Comparison of ENCODE assay signal across 1 cellular context in the genomic region with DNA sequence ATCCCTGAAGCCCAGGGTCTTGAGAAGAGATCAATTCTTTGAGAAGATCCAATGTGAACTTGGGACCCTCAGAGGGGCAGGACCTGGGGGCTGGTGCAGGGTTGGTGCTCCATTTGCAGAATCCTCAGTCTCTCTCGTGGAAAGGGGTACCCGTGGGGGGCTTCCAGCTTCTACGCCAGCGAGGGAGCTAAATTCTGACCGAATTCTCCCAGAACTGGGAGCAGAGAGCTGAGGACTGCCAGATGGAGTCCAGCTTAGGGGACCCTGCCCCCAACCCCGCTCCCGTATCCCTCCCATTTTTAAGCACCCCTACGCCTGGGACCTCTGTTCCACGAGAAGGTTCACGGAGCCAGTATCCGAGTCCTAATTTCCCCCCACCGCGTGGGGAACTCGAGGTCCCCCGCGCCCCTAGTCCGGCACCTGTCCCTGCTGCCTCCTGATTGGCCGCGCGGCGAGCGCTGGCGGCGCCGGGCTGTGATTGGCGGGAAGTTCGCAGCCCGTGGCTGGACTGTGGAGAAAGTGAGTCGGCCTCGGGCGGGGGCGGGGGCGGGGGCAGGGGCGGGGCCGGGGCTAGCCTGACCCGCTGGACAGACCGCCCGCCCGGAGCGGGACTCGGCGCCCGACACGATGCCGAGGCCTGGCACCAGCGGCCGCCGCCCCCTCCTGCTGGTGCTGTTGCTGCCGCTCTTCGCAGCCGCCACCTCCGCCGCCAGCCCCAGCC.
A peak's percentile ranks its signal among the peaks of the same experiment; 100 is the strongest.
TF ChIP-seq lines count a peak whose summit lies in the region.

No MANE protein-coding gene starts in this region.

TF ChIP-seq in K562, 482 proteins besides CTCF, POLR2A, EP300 and RAD21 (continues in another document):
- TF ChIP-seq CTBP1 (IDR thresholded peaks at IDR 0.05; ENCODE audit: borderline replicate concordance) (no peak), NONO (IDR thresholded peaks at IDR 0.05; ENCODE audit: low read depth in 2 of 2, low read length in 1 of 2) (no peak), RBM25 (IDR thresholded peaks at IDR 0.05; ENCODE audit: low read depth, low read length, severe bottlenecking) (peak; percentile 71), PHB2 (IDR thresholded peaks at IDR 0.05; ENCODE audit: low read depth) (no peak), SIN3A (IDR thresholded peaks at IDR 0.05; ENCODE audit: borderline replicate concordance in 2 of 2, control insufficient read depth in 1 of 2, low read depth in 2 of 2, low read length in 2 of 2) (peak in 1 of 2 experiments; percentile 25; a peak in 1 of 4 replicates), NRF1 (conservative IDR thresholded peaks at IDR 0.05 in 1 of 2, IDR thresholded peaks at IDR 0.05 in 1 of 2) (peak; percentile 25 to 32; a peak in 2 of 4 replicates), CXXC5 (CRISPR knock-in tag; IDR thresholded peaks at IDR 0.05) (peak; percentile 71), SAP30 (IDR thresholded peaks at IDR 0.05; ENCODE audit: borderline replicate concordance, insufficient read depth, low read depth, low read length, poor library complexity, severe bottlenecking) (peak; percentile 13), POLR2G (IDR thresholded peaks at IDR 0.05; ENCODE audit: low read depth, low read length) (peak; percentile 53; the same call in 1 of the 2 replicates), CCNT2 (IDR thresholded peaks at IDR 0.05; ENCODE audit: borderline replicate concordance, extremely low read depth, insufficient read length, low read depth, low read length) (peak; percentile 23), HMG20B (CRISPR knock-in tag; IDR thresholded peaks at IDR 0.05) (no peak), CBX3 (IDR thresholded peaks at IDR 0.05; ENCODE audit: borderline replicate concordance in 1 of 2, low read length in 2 of 2) (peak in 1 of 2 experiments; percentile 37; a peak in 1 of 3 replicates), POLR2B (IDR thresholded peaks at IDR 0.05; ENCODE audit: low read depth, partially characterized antibody) (no peak), ATF1 (CRISPR knock-in tag; IDR thresholded peaks at IDR 0.05) (no peak), ATF1 (tag; IDR thresholded peaks at IDR 0.05) (no peak), FOS (IDR thresholded peaks at IDR 0.05; ENCODE audit: extremely low read depth, insufficient read length) (peak; percentile 36), FOXP1 (CRISPR knock-in tag; IDR thresholded peaks at IDR 0.05) (peak; percentile 86), ATF7 (IDR thresholded peaks at IDR 0.05) (0 out of 2 replicates have a peak, but pooled peaks have one; percentile 25), NCOA1 (IDR thresholded peaks at IDR 0.05; ENCODE audit: low read depth) (no peak), EGR1 (conservative IDR thresholded peaks at IDR 0.05) (peak; percentile 45), MAZ (CRISPR knock-in tag; conservative IDR thresholded peaks at IDR 0.05 in 1 of 2, IDR thresholded peaks at IDR 0.05 in 1 of 2) (peak in 1 of 2 experiments; percentile 54; a peak in 1 of 4 replicates), CREBBP (IDR thresholded peaks at IDR 0.05; ENCODE audit: low read depth, low read length) (no peak), HDAC2 (IDR thresholded peaks at IDR 0.05) (peak; percentile 42; the same call in 1 of the 2 replicates), RBBP5 (IDR thresholded peaks at IDR 0.05; ENCODE audit: borderline replicate concordance, insufficient read depth, low read length, poor library complexity, severe bottlenecking) (no peak), NFYB (IDR thresholded peaks at IDR 0.05; ENCODE audit: extremely low read depth, insufficient read length) (peak; percentile 70), COPS2 (conservative IDR thresholded peaks at IDR 0.05) (no peak), EP400 (IDR thresholded peaks at IDR 0.05) (peak; percentile 52; the same call in 1 of the 2 replicates), KDM5B (IDR thresholded peaks at IDR 0.05; ENCODE audit: insufficient replicate concordance, low read depth, low read length) (peak; percentile 57)
- TF ChIP-seq, protein P1, sequence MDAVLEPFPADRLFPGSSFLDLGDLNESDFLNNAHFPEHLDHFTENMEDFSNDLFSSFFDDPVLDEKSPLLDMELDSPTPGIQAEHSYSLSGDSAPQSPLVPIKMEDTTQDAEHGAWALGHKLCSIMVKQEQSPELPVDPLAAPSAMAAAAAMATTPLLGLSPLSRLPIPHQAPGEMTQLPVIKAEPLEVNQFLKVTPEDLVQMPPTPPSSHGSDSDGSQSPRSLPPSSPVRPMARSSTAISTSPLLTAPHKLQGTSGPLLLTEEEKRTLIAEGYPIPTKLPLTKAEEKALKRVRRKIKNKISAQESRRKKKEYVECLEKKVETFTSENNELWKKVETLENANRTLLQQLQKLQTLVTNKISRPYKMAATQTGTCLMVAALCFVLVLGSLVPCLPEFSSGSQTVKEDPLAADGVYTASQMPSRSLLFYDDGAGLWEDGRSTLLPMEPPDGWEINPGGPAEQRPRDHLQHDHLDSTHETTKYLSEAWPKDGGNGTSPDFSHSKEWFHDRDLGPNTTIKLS (IDR thresholded peaks at IDR 0.05; ENCODE audit: borderline replicate concordance, low read depth) = no peak
- TF ChIP-seq, protein P2, sequence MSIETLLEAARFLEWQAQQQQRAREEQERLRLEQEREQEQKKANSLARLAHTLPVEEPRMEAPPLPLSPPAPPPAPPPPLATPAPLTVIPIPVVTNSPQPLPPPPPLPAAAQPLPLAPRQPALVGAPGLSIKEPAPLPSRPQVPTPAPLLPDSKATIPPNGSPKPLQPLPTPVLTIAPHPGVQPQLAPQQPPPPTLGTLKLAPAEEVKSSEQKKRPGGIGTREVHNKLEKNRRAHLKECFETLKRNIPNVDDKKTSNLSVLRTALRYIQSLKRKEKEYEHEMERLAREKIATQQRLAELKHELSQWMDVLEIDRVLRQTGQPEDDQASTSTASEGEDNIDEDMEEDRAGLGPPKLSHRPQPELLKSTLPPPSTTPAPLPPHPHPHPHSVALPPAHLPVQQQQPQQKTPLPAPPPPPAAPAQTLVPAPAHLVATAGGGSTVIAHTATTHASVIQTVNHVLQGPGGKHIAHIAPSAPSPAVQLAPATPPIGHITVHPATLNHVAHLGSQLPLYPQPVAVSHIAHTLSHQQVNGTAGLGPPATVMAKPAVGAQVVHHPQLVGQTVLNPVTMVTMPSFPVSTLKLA (conservative IDR thresholded peaks at IDR 0.05) = peak in 1 of 2 experiments; percentile 44; a peak in 1 of 4 replicates
- TF ChIP-seq, protein P3, sequence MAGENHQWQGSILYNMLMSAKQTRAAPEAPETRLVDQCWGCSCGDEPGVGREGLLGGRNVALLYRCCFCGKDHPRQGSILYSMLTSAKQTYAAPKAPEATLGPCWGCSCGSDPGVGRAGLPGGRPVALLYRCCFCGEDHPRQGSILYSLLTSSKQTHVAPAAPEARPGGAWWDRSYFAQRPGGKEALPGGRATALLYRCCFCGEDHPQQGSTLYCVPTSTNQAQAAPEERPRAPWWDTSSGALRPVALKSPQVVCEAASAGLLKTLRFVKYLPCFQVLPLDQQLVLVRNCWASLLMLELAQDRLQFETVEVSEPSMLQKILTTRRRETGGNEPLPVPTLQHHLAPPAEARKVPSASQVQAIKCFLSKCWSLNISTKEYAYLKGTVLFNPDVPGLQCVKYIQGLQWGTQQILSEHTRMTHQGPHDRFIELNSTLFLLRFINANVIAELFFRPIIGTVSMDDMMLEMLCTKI (IDR thresholded peaks at IDR 0.05; ENCODE audit: partially characterized antibody) = no peak
- TF ChIP-seq, protein P4, sequence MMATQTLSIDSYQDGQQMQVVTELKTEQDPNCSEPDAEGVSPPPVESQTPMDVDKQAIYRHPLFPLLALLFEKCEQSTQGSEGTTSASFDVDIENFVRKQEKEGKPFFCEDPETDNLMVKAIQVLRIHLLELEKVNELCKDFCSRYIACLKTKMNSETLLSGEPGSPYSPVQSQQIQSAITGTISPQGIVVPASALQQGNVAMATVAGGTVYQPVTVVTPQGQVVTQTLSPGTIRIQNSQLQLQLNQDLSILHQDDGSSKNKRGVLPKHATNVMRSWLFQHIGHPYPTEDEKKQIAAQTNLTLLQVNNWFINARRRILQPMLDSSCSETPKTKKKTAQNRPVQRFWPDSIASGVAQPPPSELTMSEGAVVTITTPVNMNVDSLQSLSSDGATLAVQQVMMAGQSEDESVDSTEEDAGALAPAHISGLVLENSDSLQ (IDR thresholded peaks at IDR 0.05) = peak; percentile 89
- TF ChIP-seq, protein P5, sequence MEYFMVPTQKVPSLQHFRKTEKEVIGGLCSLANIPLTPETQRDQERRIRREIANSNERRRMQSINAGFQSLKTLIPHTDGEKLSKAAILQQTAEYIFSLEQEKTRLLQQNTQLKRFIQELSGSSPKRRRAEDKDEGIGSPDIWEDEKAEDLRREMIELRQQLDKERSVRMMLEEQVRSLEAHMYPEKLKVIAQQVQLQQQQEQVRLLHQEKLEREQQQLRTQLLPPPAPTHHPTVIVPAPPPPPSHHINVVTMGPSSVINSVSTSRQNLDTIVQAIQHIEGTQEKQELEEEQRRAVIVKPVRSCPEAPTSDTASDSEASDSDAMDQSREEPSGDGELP (CRISPR knock-in tag; IDR thresholded peaks at IDR 0.05; ENCODE audit: borderline replicate concordance) = peak; percentile 64
- TF ChIP-seq, protein P6, sequence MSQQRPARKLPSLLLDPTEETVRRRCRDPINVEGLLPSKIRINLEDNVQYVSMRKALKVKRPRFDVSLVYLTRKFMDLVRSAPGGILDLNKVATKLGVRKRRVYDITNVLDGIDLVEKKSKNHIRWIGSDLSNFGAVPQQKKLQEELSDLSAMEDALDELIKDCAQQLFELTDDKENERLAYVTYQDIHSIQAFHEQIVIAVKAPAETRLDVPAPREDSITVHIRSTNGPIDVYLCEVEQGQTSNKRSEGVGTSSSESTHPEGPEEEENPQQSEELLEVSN (IDR thresholded peaks at IDR 0.05; ENCODE audit: borderline replicate concordance in 1 of 2, extremely low read depth in 1 of 2, insufficient read depth in 1 of 2, insufficient read length in 1 of 2, low read depth in 1 of 2, low read length in 1 of 2, poor library complexity in 1 of 2, severe bottlenecking in 1 of 2) = peak; percentile 95 to 97
- TF ChIP-seq, protein P7, sequence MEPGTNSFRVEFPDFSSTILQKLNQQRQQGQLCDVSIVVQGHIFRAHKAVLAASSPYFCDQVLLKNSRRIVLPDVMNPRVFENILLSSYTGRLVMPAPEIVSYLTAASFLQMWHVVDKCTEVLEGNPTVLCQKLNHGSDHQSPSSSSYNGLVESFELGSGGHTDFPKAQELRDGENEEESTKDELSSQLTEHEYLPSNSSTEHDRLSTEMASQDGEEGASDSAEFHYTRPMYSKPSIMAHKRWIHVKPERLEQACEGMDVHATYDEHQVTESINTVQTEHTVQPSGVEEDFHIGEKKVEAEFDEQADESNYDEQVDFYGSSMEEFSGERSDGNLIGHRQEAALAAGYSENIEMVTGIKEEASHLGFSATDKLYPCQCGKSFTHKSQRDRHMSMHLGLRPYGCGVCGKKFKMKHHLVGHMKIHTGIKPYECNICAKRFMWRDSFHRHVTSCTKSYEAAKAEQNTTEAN (CRISPR knock-in tag; IDR thresholded peaks at IDR 0.05) = no peak
- TF ChIP-seq, protein P8, sequence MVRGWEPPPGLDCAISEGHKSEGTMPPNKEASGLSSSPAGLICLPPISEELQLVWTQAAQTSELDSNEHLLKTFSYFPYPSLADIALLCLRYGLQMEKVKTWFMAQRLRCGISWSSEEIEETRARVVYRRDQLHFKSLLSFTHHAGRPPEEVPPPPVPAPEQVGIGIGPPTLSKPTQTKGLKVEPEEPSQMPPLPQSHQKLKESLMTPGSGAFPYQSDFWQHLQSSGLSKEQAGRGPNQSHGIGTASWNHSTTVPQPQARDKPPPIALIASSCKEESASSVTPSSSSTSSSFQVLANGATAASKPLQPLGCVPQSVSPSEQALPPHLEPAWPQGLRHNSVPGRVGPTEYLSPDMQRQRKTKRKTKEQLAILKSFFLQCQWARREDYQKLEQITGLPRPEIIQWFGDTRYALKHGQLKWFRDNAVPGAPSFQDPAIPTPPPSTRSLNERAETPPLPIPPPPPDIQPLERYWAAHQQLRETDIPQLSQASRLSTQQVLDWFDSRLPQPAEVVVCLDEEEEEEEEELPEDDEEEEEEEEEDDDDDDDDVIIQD (CRISPR knock-in tag; IDR thresholded peaks at IDR 0.05) = no peak
